14 cellular contexts compared by ENCODE assay signal in genomic region chr15:36777941-36778340, GRCh38.
A peak's percentile ranks its signal among the peaks of the same experiment; 100 is the strongest.
DNase-seq lines count a peak whose midpoint lies in the region.
"Had no signal": no experiment of that assay in that cellular context is flagged by ENCODE, and none has a peak within 500 bp of the region (broad histone marks: within the 10 kb centered on the region; RNA-seq: fewer than 3 reads in every experiment).

No MANE protein-coding gene starts in this region.

- no peak overlapping the region for H2AFZ ChIP-seq in GM23248

- H3K27ac ChIP-seq in GM23248 (peak overlapping the region; percentile 24), mesendoderm (ENCODE audit: low read depth, low read length) (no peak overlapping the region)

- peak overlapping the region; percentile 23 for H3K4me2 ChIP-seq in GM23248 (ENCODE audit: unreplicated experiment)
- H3K4me2 ChIP-seq in mesendoderm (ENCODE audit: low read length), result no peak overlapping the region

- no peaks in the 10 kb centered on the region for H4K20me1 ChIP-seq in GM23248 (ENCODE audit: insufficient read depth)

- no peaks in the 10 kb centered on the region for H3K9me3 ChIP-seq in GM23248 (ENCODE audit: low read depth)
- no peaks in the 10 kb centered on the region for H3K9me3 ChIP-seq in adipocyte (ENCODE audit: control insufficient read depth, low read length)

- no peak overlapping the region for H2BK5ac ChIP-seq in mesendoderm (ENCODE audit: low read length)

- H3K18ac ChIP-seq in mesendoderm (ENCODE audit: low read length), result no peak overlapping the region

- H3K9me2 ChIP-seq in GM23248 (ENCODE audit: insufficient read depth), result no peaks in the 10 kb centered on the region

- no peaks in the 10 kb centered on the region for H3K27me3 ChIP-seq in GM23248 (replicated peaks; ENCODE audit: insufficient read depth)
- no peaks in the 10 kb centered on the region for H3K27me3 ChIP-seq in adipocyte (replicated peaks; ENCODE audit: control insufficient read depth, insufficient read depth, low read length)
- H3K27me3 ChIP-seq in mesendoderm (ENCODE audit: insufficient read depth, low read length, poor library complexity), result no peaks in the 10 kb centered on the region

- H3K23ac ChIP-seq in mesendoderm (ENCODE audit: low read length), result no peak overlapping the region

- no peak overlapping the region for H4K5ac ChIP-seq in mesendoderm (ENCODE audit: low read length)

- peaks cover 11% of the 10 kb centered on the region; the same call in 1 of the 2 replicates for H3F3A ChIP-seq in GM23248 (ENCODE audit: insufficient read depth)

- 96 to 97% methylated on average over 6 of the region's 6 CpGs for WGBS in GM23248 (ENCODE audit: low coverage in 1 of 2, low lambda C conversion rate in 2 of 2, missing lambda C conversion rate in 2 of 2), 2 experiments
- no CpG with 5 or more reads among the region's 6 CpGs for WGBS in mesendoderm (ENCODE audit: extremely low coverage, insufficient coverage, low lambda C conversion rate)

- peaks cover 24% of the 10 kb centered on the region for H3K4me1 ChIP-seq in GM23248 (ENCODE audit: insufficient read depth)
- peaks cover 7% of the 10 kb centered on the region for H3K4me1 ChIP-seq in adipocyte (ENCODE audit: control insufficient read depth, insufficient read depth, low read length)
- H3K4me1 ChIP-seq in mesendoderm (ENCODE audit: control insufficient read depth, low read depth, low read length), result no peaks in the 10 kb centered on the region

- H3K9ac ChIP-seq in GM23248 (no peak overlapping the region), adipocyte (ENCODE audit: low read length) (peak overlapping the region; percentile 36), mesendoderm (ENCODE audit: low read length) (no peak overlapping the region)

- no peak overlapping the region for H2AK5ac ChIP-seq in mesendoderm (ENCODE audit: low read length)

- H3K4me3 ChIP-seq in GM23248, result no peak overlapping the region
- H3K4me3 ChIP-seq in adipocyte (ENCODE audit: low read length), result no peak overlapping the region
- no peak overlapping the region for H3K4me3 ChIP-seq in mesendoderm (ENCODE audit: low read length)

- in situ Hi-C loops in GM23248 (cut with MboI), result no loop called here

- H3K79me1 ChIP-seq in mesendoderm (ENCODE audit: low read length), result no peaks in the 10 kb centered on the region

- DNase-seq in AG08395 (ENCODE audit: low spot score) (peak; percentile 10), GM23248 (peak; percentile 18), adipocyte (ENCODE audit: low read depth) (peak; percentile 48), mesendoderm (peak; percentile 35), NCI-H446 (lab: John Stamatoyannopoulos, UW) (no peak), KG1 (lab: John Stamatoyannopoulos, UW) (no peak), NCI-H774 (lab: John Stamatoyannopoulos, UW) (no peak)
- DNase-seq: AML-193, KBM-7, NCI-H1436, NCI-H2029 treated with DMSO at 0.1 percent for 48 hours, NCI-H2171 treated with DMSO at 0.1 percent for 48 hours, NCI-H510A, NCI-H82 had no signal

- H3K36me3 ChIP-seq in GM23248 (ENCODE audit: low read depth) (no peaks in the 10 kb centered on the region; the same call in 1 of the 2 replicates), adipocyte (ENCODE audit: control insufficient read depth, insufficient read depth, low read length, severe bottlenecking) (no peaks in the 10 kb centered on the region), mesendoderm (ENCODE audit: control insufficient read depth, insufficient read depth, low read length) (no peaks in the 10 kb centered on the region)

- H3K79me2 ChIP-seq in GM23248 (ENCODE audit: insufficient read depth) (no peaks in the 10 kb centered on the region), mesendoderm (ENCODE audit: control insufficient read depth, insufficient read depth, low read length) (no peaks in the 10 kb centered on the region)

- no peak overlapping the region for H3K56ac ChIP-seq in mesendoderm (ENCODE audit: low read length)

- no peak overlapping the region for H4K8ac ChIP-seq in mesendoderm (ENCODE audit: low read depth, low read length)

- H3K4ac ChIP-seq in mesendoderm (ENCODE audit: low read depth, low read length), result no peak overlapping the region

- no peak overlapping the region for H2BK15ac ChIP-seq in mesendoderm (replicated peaks; ENCODE audit: low read depth)

- H2BK120ac ChIP-seq in mesendoderm (ENCODE audit: low read depth, low read length), result no peak overlapping the region

Comparison
In these comparisons a context has a peak if more than half of its experiments do, and no peak if none do; other contexts are left out.
1. DNase-seq: peak in AG08395 (single experiment), GM23248 (single experiment), adipocyte (single experiment) and mesendoderm (single experiment); none in NCI-H446 (0 of 2), KG1 (single experiment) and NCI-H774 (single experiment).